8 cellular contexts compared by ENCODE assay signal in the genomic region with DNA sequence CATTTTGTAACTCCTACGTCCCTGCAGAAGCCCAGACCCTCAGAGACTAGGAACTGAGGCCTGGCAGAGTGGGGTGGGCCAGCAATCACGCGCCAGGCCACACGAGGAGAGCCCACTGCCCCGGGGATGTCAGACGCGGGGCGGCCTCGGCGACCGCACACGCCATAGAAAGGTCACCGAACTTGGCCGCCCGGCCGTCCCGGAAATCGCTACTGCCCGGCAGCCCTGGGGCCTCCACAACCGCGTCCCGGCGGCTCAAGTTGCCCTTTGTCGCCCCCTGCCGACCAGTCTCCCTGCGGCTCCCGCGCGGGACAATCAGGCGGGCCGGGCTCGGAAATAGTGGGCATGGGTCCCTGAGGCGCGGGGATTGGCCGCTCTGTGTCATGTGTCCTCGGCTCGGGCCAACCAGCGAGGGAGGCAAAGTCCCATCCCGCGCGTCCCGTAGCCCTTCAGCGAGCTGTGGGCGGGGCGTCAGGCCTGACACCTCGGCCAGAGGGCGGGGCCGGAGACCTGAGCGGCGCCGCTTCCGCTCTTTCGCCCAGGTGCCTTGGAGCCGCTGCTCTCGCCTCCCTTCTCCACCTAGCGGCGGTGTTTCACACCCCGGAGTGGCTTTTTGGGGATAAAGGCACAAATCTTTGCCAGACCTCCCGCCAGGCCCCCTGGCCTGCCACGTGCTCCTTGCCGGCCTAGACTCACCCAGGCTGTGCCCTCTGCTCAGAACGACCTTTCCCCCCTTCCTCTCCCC. TPM values are rescaled to one million over a fixed set of nuclear protein-coding genes. Genes with fewer than 3 reads are reported as not detected.
A peak's percentile ranks its signal among the peaks of the same experiment; 100 is the strongest.
DNase-seq lines count a peak whose midpoint lies in the region; ATAC-seq and TF ChIP-seq lines count a peak whose summit lies in the region.

No MANE protein-coding gene starts in this region.

- no peaks in the 10 kb centered on the region for H3K9me3 ChIP-seq in ovary
- H3K9me3 ChIP-seq in tibial artery, result no peaks in the 10 kb centered on the region

- H3K27ac ChIP-seq in ovary (peak overlapping the region; percentile 78 to 88), tibial artery (peak overlapping the region; percentile 87 to 95)

- intact Hi-C loops in ovary (cut with DNase I) (loop anchor here (10.0 kb wide), 2 partner anchors 208 to 218 kb away; no protein-coding TSS in a partner anchor), tibial artery (cut with DNase I; ENCODE audit: low total_unique reads) (loop anchor here (5.0 to 10.0 kb wide), 2 partner anchors 88 to 211 kb away; no protein-coding TSS in a partner anchor)

- no peak for TF ChIP-seq EP300 in ovary (IDR thresholded peaks at IDR 0.05)

- no peaks in the 10 kb centered on the region for H3K9me3 Mint-ChIP-seq in activated naive CD8-positive, alpha-beta T cell treated with anti-CD3 and anti-CD28 coated beads for 36 hours
- peaks cover 2% of the 10 kb centered on the region for H3K9me3 Mint-ChIP-seq in glutamatergic neuron (ENCODE audit: unreplicated experiment)

- peak overlapping the region; percentile 90 for H3K27ac Mint-ChIP-seq in activated naive CD8-positive, alpha-beta T cell treated with anti-CD3 and anti-CD28 coated beads for 36 hours
- H3K27ac Mint-ChIP-seq in glutamatergic neuron (ENCODE audit: unreplicated experiment), result peak overlapping the region; percentile 45

- H3K4me1 Mint-ChIP-seq in activated naive CD8-positive, alpha-beta T cell treated with anti-CD3 and anti-CD28 coated beads for 36 hours, result peaks cover 10% of the 10 kb centered on the region
- H3K4me1 Mint-ChIP-seq in glutamatergic neuron (ENCODE audit: low read depth, unreplicated experiment), result no peaks in the 10 kb centered on the region

- H3K4me3 ChIP-seq in ovary (peak overlapping the region; percentile 38), tibial artery (peak overlapping the region; percentile 51 to 57)

- WGBS in ovary, 3 donors, result 1 to 2% (median 2%) methylated on average over 43 to 62 of the region's 62 CpGs

- TF ChIP-seq CTCF in glutamatergic neuron (IDR thresholded peaks at IDR 0.05; ENCODE audit: partially characterized antibody, unreplicated experiment) (peak; percentile 97), ovary (IDR thresholded peaks at IDR 0.05) (peak; percentile 92 to 97 (median 93)), tibial artery (IDR thresholded peaks at IDR 0.05) (peak; percentile 91 to 94)

- peak overlapping the region; percentile 77 for H3K4me3 Mint-ChIP-seq in activated naive CD8-positive, alpha-beta T cell treated with anti-CD3 and anti-CD28 coated beads for 36 hours
- peak overlapping the region; percentile 77 for H3K4me3 Mint-ChIP-seq in glutamatergic neuron (ENCODE audit: unreplicated experiment)

- H3K36me3 Mint-ChIP-seq in activated naive CD8-positive, alpha-beta T cell treated with anti-CD3 and anti-CD28 coated beads for 36 hours, result no peaks in the 10 kb centered on the region
- no peaks in the 10 kb centered on the region for H3K36me3 Mint-ChIP-seq in glutamatergic neuron (ENCODE audit: unreplicated experiment)

- H3K36me3 ChIP-seq in ovary (no peaks in the 10 kb centered on the region), tibial artery (no peaks in the 10 kb centered on the region)

- no peaks in the 10 kb centered on the region for H3K27me3 ChIP-seq in ovary
- H3K27me3 ChIP-seq in tibial artery, result no peaks in the 10 kb centered on the region

- peak; percentile 65 for TF ChIP-seq POLR2A in GM10847 (IDR thresholded peaks at IDR 0.05; ENCODE audit: extremely low read depth, insufficient read length)
- peak; percentile 47 for TF ChIP-seq POLR2A in ovary (IDR thresholded peaks at IDR 0.05)

- peak; percentile 99 for ATAC-seq in HG02610 (IDR thresholded peaks at IDR 0.05; ENCODE audit: unreplicated experiment)
- peak; percentile 100 for ATAC-seq in SK-N-SH treated with all-trans-retinoic acid at 6 μM for 48 hours

- DNase-seq in NCI-H1092 (lab: John Stamatoyannopoulos, UW) (peak; percentile 99), glutamatergic neuron (peak; percentile 100), ovary (peak; percentile 99 to 100 (median 99)), tibial artery (peak; percentile 99)
- peak; percentile 100 for DNase-seq in activated naive CD8-positive, alpha-beta T cell treated with anti-CD3 and anti-CD28 coated beads for 36 hours

- H3K4me1 ChIP-seq in ovary (ENCODE audit: insufficient read depth) (no peaks in the 10 kb centered on the region), tibial artery (peaks cover 0 to 15% (median 9%) of the 10 kb centered on the region in 4 donors)

- no peaks in the 10 kb centered on the region for H3K27me3 Mint-ChIP-seq in activated naive CD8-positive, alpha-beta T cell treated with anti-CD3 and anti-CD28 coated beads for 36 hours
- peaks cover 1% of the 10 kb centered on the region for H3K27me3 Mint-ChIP-seq in glutamatergic neuron (ENCODE audit: unreplicated experiment)

TF ChIP-seq in SK-N-SH treated with all-trans-retinoic acid at 6 μM for 48 hours, 23 proteins besides CTCF, POLR2A, EP300 and RAD21:
- TF ChIP-seq BACH2 (CRISPR knock-in tag; IDR thresholded peaks at IDR 0.05; ENCODE audit: borderline replicate concordance), result no peak
- no peak; the same call in 1 of the 2 replicates for TF ChIP-seq TCF4 (CRISPR knock-in tag; IDR thresholded peaks at IDR 0.05; ENCODE audit: borderline replicate concordance)
- 0 out of 2 replicates have a peak, but pooled peaks have one; percentile 16 for TF ChIP-seq ZNF8 (CRISPR knock-in tag; IDR thresholded peaks at IDR 0.05)
- TF ChIP-seq CSDC2 (CRISPR knock-in tag; IDR thresholded peaks at IDR 0.05), result peak; percentile 51; the same call in 1 of the 2 replicates
- TF ChIP-seq GLIS3 (CRISPR knock-in tag; IDR thresholded peaks at IDR 0.05), result 0 out of 2 replicates have a peak, but pooled peaks have one; percentile 59
- TF ChIP-seq, protein P1, sequence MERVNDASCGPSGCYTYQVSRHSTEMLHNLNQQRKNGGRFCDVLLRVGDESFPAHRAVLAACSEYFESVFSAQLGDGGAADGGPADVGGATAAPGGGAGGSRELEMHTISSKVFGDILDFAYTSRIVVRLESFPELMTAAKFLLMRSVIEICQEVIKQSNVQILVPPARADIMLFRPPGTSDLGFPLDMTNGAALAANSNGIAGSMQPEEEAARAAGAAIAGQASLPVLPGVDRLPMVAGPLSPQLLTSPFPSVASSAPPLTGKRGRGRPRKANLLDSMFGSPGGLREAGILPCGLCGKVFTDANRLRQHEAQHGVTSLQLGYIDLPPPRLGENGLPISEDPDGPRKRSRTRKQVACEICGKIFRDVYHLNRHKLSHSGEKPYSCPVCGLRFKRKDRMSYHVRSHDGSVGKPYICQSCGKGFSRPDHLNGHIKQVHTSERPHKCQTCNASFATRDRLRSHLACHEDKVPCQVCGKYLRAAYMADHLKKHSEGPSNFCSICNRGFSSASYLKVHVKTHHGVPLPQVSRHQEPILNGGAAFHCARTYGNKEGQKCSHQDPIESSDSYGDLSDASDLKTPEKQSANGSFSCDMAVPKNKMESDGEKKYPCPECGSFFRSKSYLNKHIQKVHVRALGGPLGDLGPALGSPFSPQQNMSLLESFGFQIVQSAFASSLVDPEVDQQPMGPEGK (CRISPR knock-in tag; IDR thresholded peaks at IDR 0.05; ENCODE audit: borderline replicate concordance), result no peak
- TF ChIP-seq ZFP3 (CRISPR knock-in tag; IDR thresholded peaks at IDR 0.05), result peak; percentile 92
- TF ChIP-seq PPARA (CRISPR knock-in tag; IDR thresholded peaks at IDR 0.05; ENCODE audit: borderline replicate concordance), result no peak
- no peak for TF ChIP-seq ESRRG (CRISPR knock-in tag; IDR thresholded peaks at IDR 0.05)
- TF ChIP-seq, protein P2, sequence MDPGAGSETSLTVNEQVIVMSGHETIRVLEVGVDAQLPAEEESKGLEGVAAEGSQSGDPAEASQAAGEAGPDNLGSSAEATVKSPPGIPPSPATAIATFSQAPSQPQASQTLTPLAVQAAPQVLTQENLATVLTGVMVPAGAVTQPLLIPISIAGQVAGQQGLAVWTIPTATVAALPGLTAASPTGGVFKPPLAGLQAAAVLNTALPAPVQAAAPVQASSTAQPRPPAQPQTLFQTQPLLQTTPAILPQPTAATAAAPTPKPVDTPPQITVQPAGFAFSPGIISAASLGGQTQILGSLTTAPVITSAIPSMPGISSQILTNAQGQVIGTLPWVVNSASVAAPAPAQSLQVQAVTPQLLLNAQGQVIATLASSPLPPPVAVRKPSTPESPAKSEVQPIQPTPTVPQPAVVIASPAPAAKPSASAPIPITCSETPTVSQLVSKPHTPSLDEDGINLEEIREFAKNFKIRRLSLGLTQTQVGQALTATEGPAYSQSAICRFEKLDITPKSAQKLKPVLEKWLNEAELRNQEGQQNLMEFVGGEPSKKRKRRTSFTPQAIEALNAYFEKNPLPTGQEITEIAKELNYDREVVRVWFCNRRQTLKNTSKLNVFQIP (CRISPR knock-in tag; IDR thresholded peaks at IDR 0.05; ENCODE audit: borderline replicate concordance, low read depth), result no peak
- TF ChIP-seq SNAI2 (CRISPR knock-in tag; IDR thresholded peaks at IDR 0.05), result no peak
- TF ChIP-seq RARB (CRISPR knock-in tag; IDR thresholded peaks at IDR 0.05), result no peak
TF ChIP-seq in SK-N-SH treated with all-trans-retinoic acid at 6 μM for 48 hours: peak in this region for 4.

RNA-seq across cellular contexts. Expression of a gene that starts 33.4 kb away (rescaled TPM):
- total RNA-seq in activated naive CD8-positive, alpha-beta T cell treated with anti-CD3 and anti-CD28 coated beads for 36 hours, result 1 to 10 TPM; 1.6 to 1.8 TPM
- total RNA-seq in glutamatergic neuron (ENCODE audit: unreplicated experiment) (0.34 TPM), ovary (1 to 10 TPM in 4 of 7 donors, under 1 TPM in 3; 0.45 to 7.9 (median 2.9) TPM)
- polyA plus RNA-seq in ovary, result 1 to 10 TPM in 1 of 2 donors, not detected in 1; 1.8 TPM

RNA-seq across cellular contexts. Expression of a gene that starts 46.1 kb away (rescaled TPM):
- total RNA-seq in activated naive CD8-positive, alpha-beta T cell treated with anti-CD3 and anti-CD28 coated beads for 36 hours, result 100 to 1,000 TPM; 109 to 119 TPM
- total RNA-seq in glutamatergic neuron (ENCODE audit: unreplicated experiment) (60.6 TPM), ovary (10 to 100 TPM; 37.0 to 68.6 (median 58.1) TPM)
- 10 to 100 TPM; 24.1 to 75.8 TPM for polyA plus RNA-seq in ovary

Comparison
In these comparisons a context has a peak if more than half of its experiments do, and no peak if none do; other contexts are left out.
1. Peak in every context shown above with its lines: DNase-seq, ATAC-seq, H3K4me3 ChIP-seq and H3K27ac ChIP-seq.